Comparison of ENCODE assay signal across 8 cellular contexts in genomic region chr6:113970808-113971676, GRCh38. TPM values are rescaled to one million over a fixed set of nuclear protein-coding genes. Genes with fewer than 3 reads are reported as not detected.
DNase-seq lines count a peak whose midpoint lies in the region; TF ChIP-seq lines count a peak whose summit lies in the region.

HDAC2 (minus strand) TSS chr6:113971148; CDS start chr6:113970908, 240 bp downstream.

- H3K36me3 ChIP-seq in MG63: peaks cover 2% of the 10 kb centered on the region

- H2AK5ac ChIP-seq in H9 (ENCODE audit: insufficient read length, low read length): peak within 1 kb of the TSS; percentile 25

- H3K4me2 ChIP-seq in H9 (ENCODE audit: insufficient read depth, insufficient read length, low read length): peak within 1 kb of the TSS; percentile 86

- H3K79me1 ChIP-seq in H9 (ENCODE audit: insufficient read depth, low read depth, low read length, poor library complexity, severe bottlenecking): no peaks in the 10 kb centered on the region

- peaks cover 2 to 8% (median 4%) of the 10 kb centered on the region in 3 experiments; a peak in 4 of 7 replicates for H3K36me3 Mint-ChIP-seq in H9 (ENCODE audit: insufficient read depth in 1 of 3, low read depth in 3 of 3)
- H3K36me3 Mint-ChIP-seq in activated naive CD4-positive, alpha-beta T cell treated with anti-CD3 and anti-CD28 coated beads, Interleukin-2, amount 10 ng/mL, durations not matched to agents 7 days and 5 days: peaks cover 3% of the 10 kb centered on the region

- H3K9me3 Mint-ChIP-seq in H9: no peaks in the 10 kb centered on the region; a peak in 1 of 5 replicates
- H3K9me3 Mint-ChIP-seq in activated naive CD4-positive, alpha-beta T cell treated with anti-CD3 and anti-CD28 coated beads, Interleukin-2, amount 10 ng/mL, durations not matched to agents 7 days and 5 days: no peaks in the 10 kb centered on the region

- peak within 1 kb of the TSS; percentile 88 for H4K5ac ChIP-seq in H9 (ENCODE audit: insufficient read length, low read depth, low read length)

- no peaks in the 10 kb centered on the region for H3K9me3 ChIP-seq in H9 (ENCODE audit: control insufficient read depth, low read depth, low read length)
- no peaks in the 10 kb centered on the region for H3K9me3 ChIP-seq in MG63

- H3K4me1 ChIP-seq in H9 (ENCODE audit: insufficient read depth, low read length): peaks cover 7% of the 10 kb centered on the region; the same call in 1 of the 2 replicates

- no CpG with 5 or more reads among the region's 82 CpGs for WGBS in H9 (ENCODE audit: extremely low coverage, insufficient read length, low lambda C conversion rate)

- peak within 1 kb of the TSS; percentile 100 for H3K27ac Mint-ChIP-seq in H9
- H3K27ac Mint-ChIP-seq in activated naive CD4-positive, alpha-beta T cell treated with anti-CD3 and anti-CD28 coated beads, Interleukin-2, amount 10 ng/mL, durations not matched to agents 7 days and 5 days: peak within 1 kb of the TSS; percentile 98

- no peak within 1 kb of the TSS for H4K8ac ChIP-seq in H9 (replicated peaks; ENCODE audit: insufficient read length, low read depth, low read length)

- peak within 1 kb of the TSS; percentile 94 for H3K14ac ChIP-seq in H9 (ENCODE audit: insufficient read depth, low read length)

- DNase-seq in GM03348 (ENCODE audit: low spot score) (peak; percentile 95), H9 (peak; percentile 83), MG63 (peak; percentile 89), SK-N-DZ (ENCODE audit: low spot score) (peak; percentile 91), germinal center (ENCODE audit: low spot score) (peak; percentile 88), occipital lobe (lab: John Stamatoyannopoulos, UW) (peak; percentile 82)
- peak; percentile 89 for DNase-seq in activated naive CD4-positive, alpha-beta T cell treated with anti-CD3 and anti-CD28 coated beads, Interleukin-2, amount 10 ng/mL, durations not matched to agents 7 days and 5 days

- peak; percentile 17; the same call in 2 of the 3 replicates for TF ChIP-seq CTCF in H9 (conservative IDR thresholded peaks at IDR 0.05)

- H4K91ac ChIP-seq in H9 (ENCODE audit: insufficient read length, low read depth, low read length): peak within 1 kb of the TSS; percentile 39

- no peak within 1 kb of the TSS for H3T11ph ChIP-seq in H9 (ENCODE audit: low read length)

- H3K56ac ChIP-seq in H9 (ENCODE audit: insufficient read length, low read depth, low read length): no peak within 1 kb of the TSS

- CTCF ChIA-PET in activated naive CD4-positive, alpha-beta T cell treated with anti-CD3 and anti-CD28 coated beads, Interleukin-2, amount 10 ng/mL, durations not matched to agents 7 days and 5 days (lab: Charles Lee): interaction anchor here (1.0 to 1.4 kb wide), 2 partner anchors 10 to 14 kb away, joined by 3 to 5 read pairs; no protein-coding TSS in a partner anchor

- H2BK12ac ChIP-seq in H9 (ENCODE audit: insufficient read length, low read depth, low read length): no peak within 1 kb of the TSS

- H3K18ac ChIP-seq in H9 (ENCODE audit: insufficient read length, low read depth, low read length): peak within 1 kb of the TSS; percentile 94

- peak within 1 kb of the TSS; percentile 33; the same call in 1 of the 2 replicates for H3K4ac ChIP-seq in H9 (ENCODE audit: low read depth, low read length)

- no peaks in the 10 kb centered on the region; the same call in 1 of the 2 replicates for H3K27me3 ChIP-seq in H9 (ENCODE audit: insufficient read depth, low read length)
- no peaks in the 10 kb centered on the region for H3K27me3 ChIP-seq in MG63

- H2BK5ac ChIP-seq in H9 (ENCODE audit: insufficient read length, low read length): peak within 1 kb of the TSS; percentile 5

- peak within 1 kb of the TSS; percentile 94 for H3K4me3 ChIP-seq in MG63

- no peak within 1 kb of the TSS for H2BK20ac ChIP-seq in H9 (ENCODE audit: low read depth, low read length, poor library complexity, severe bottlenecking)

- peak within 1 kb of the TSS; percentile 90 for H3K9ac ChIP-seq in H9 (ENCODE audit: extremely low read depth, insufficient read length, low read length)

- no peak within 1 kb of the TSS for H2AFZ ChIP-seq in H9 (ENCODE audit: low read length)

- peak within 1 kb of the TSS; percentile 80 for H3K27ac ChIP-seq in H9 (ENCODE audit: insufficient read length, low read depth, low read length)
- peak within 1 kb of the TSS; percentile 84 for H3K27ac ChIP-seq in temporal lobe (ENCODE audit: low read depth, low read length)

- peaks cover 8% of the 10 kb centered on the region for H3K23me2 ChIP-seq in H9 (ENCODE audit: insufficient read length, low read depth, low read length, poor library complexity, severe bottlenecking)

- peaks cover 34% of the 10 kb centered on the region for H3K79me2 ChIP-seq in H9 (ENCODE audit: insufficient read depth, low read length)

- H4K20me1 ChIP-seq in H9 (ENCODE audit: control insufficient read depth, insufficient read depth, insufficient read length): no peaks in the 10 kb centered on the region

- H3K27me3 Mint-ChIP-seq in H9 (ENCODE audit: low read depth): peaks cover 12% of the 10 kb centered on the region
- H3K27me3 Mint-ChIP-seq in activated naive CD4-positive, alpha-beta T cell treated with anti-CD3 and anti-CD28 coated beads, Interleukin-2, amount 10 ng/mL, durations not matched to agents 7 days and 5 days: peaks cover 6% of the 10 kb centered on the region

- peak within 1 kb of the TSS; percentile 94 to 96 for H3K4me3 Mint-ChIP-seq in H9
- H3K4me3 Mint-ChIP-seq in activated naive CD4-positive, alpha-beta T cell treated with anti-CD3 and anti-CD28 coated beads, Interleukin-2, amount 10 ng/mL, durations not matched to agents 7 days and 5 days: peak within 1 kb of the TSS; percentile 96

- H3K23ac ChIP-seq in H9 (ENCODE audit: insufficient read length, low read depth, low read length): no peak within 1 kb of the TSS

- H2BK120ac ChIP-seq in H9 (ENCODE audit: low read depth, low read length, poor library complexity, severe bottlenecking): peak within 1 kb of the TSS; percentile 74

- H2BK15ac ChIP-seq in H9 (ENCODE audit: low read depth, low read length): no peak within 1 kb of the TSS

- H3K4me1 Mint-ChIP-seq in H9: peaks cover 29 to 37% of the 10 kb centered on the region in 2 experiments
- peaks cover 31% of the 10 kb centered on the region for H3K4me1 Mint-ChIP-seq in activated naive CD4-positive, alpha-beta T cell treated with anti-CD3 and anti-CD28 coated beads, Interleukin-2, amount 10 ng/mL, durations not matched to agents 7 days and 5 days

RNA-seq across cellular contexts. Expression of gene HDAC2, which starts in this region (rescaled TPM):
- total RNA-seq in H9 (2021) (325 and 330 TPM in 2 replicates), occipital lobe (159 TPM), temporal lobe (235 TPM)
- total RNA-seq in MG63 (2014; rRNA removed; shearing (Covaris generic); ENCODE audit: low replicate concordance): 163 and 407 TPM in 2 replicates
- polyA plus RNA-seq in SK-N-DZ (2014; cell fraction: cytosol; rRNA removed): 210 and 226 TPM in 2 replicates
- polyA plus RNA-seq in SK-N-DZ (2014; cell fraction: nucleus; rRNA removed): 135 and 165 TPM in 2 replicates

Comparison
In these comparisons a context has a peak if more than half of its experiments do, and no peak if none do; other contexts are left out.
1. Peak in every context shown above with its lines: DNase-seq, H3K4me3 ChIP-seq and H3K27ac ChIP-seq.